In the genomic region with DNA sequence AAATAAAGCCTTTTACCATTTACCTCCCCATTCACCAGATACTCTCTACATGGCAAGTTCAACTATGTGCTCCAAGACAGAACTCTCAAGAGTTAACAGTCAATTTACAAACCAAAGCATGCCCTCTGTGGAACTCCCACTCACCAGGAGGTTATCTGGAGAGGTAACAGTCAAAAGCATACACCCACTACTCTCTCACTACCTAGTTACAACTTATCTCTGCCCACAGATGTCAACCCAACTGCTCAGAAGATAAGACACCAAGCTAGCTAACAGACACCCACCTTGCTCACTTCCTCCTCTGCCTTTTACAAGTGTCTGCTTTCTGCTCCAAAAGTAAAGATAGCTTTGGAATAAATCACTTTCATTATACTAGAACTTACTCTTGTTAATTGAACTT, we compare ENCODE assay signal across 1 cellular context.
TF ChIP-seq lines count a peak whose summit lies in the region.

No MANE protein-coding gene starts in this region.

TF ChIP-seq in K562, 482 proteins besides CTCF, POLR2A, EP300 and RAD21 (continued from another document and continues in another):
- TF ChIP-seq, protein P1, sequence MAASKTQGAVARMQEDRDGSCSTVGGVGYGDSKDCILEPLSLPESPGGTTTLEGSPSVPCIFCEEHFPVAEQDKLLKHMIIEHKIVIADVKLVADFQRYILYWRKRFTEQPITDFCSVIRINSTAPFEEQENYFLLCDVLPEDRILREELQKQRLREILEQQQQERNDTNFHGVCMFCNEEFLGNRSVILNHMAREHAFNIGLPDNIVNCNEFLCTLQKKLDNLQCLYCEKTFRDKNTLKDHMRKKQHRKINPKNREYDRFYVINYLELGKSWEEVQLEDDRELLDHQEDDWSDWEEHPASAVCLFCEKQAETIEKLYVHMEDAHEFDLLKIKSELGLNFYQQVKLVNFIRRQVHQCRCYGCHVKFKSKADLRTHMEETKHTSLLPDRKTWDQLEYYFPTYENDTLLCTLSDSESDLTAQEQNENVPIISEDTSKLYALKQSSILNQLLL (CRISPR knock-in tag; IDR thresholded peaks at IDR 0.05; ENCODE audit: borderline replicate concordance) = no peak
- no peak for TF ChIP-seq ZSCAN29 (IDR thresholded peaks at IDR 0.05)
- TF ChIP-seq DMBX1 (CRISPR knock-in tag; IDR thresholded peaks at IDR 0.05; ENCODE audit: borderline replicate concordance) = peak; percentile 97
- TF ChIP-seq TCFL5 (CRISPR knock-in tag; conservative IDR thresholded peaks at IDR 0.05) = no peak
- TF ChIP-seq ZNF76 (CRISPR knock-in tag; IDR thresholded peaks at IDR 0.05; ENCODE audit: borderline replicate concordance) = peak; percentile 84; the same call in 1 of the 2 replicates
- TF ChIP-seq, protein P2, sequence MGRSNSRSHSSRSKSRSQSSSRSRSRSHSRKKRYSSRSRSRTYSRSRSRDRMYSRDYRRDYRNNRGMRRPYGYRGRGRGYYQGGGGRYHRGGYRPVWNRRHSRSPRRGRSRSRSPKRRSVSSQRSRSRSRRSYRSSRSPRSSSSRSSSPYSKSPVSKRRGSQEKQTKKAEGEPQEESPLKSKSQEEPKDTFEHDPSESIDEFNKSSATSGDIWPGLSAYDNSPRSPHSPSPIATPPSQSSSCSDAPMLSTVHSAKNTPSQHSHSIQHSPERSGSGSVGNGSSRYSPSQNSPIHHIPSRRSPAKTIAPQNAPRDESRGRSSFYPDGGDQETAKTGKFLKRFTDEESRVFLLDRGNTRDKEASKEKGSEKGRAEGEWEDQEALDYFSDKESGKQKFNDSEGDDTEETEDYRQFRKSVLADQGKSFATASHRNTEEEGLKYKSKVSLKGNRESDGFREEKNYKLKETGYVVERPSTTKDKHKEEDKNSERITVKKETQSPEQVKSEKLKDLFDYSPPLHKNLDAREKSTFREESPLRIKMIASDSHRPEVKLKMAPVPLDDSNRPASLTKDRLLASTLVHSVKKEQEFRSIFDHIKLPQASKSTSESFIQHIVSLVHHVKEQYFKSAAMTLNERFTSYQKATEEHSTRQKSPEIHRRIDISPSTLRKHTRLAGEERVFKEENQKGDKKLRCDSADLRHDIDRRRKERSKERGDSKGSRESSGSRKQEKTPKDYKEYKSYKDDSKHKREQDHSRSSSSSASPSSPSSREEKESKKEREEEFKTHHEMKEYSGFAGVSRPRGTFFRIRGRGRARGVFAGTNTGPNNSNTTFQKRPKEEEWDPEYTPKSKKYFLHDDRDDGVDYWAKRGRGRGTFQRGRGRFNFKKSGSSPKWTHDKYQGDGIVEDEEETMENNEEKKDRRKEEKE (IDR thresholded peaks at IDR 0.05; ENCODE audit: borderline replicate concordance in 1 of 2, control insufficient read depth in 1 of 2, low read depth in 2 of 2, low read length in 1 of 2) = 0 out of 4 replicates have a peak, but pooled peaks of 1 of the 2 experiments have one; percentile 76
- TF ChIP-seq, protein P3, sequence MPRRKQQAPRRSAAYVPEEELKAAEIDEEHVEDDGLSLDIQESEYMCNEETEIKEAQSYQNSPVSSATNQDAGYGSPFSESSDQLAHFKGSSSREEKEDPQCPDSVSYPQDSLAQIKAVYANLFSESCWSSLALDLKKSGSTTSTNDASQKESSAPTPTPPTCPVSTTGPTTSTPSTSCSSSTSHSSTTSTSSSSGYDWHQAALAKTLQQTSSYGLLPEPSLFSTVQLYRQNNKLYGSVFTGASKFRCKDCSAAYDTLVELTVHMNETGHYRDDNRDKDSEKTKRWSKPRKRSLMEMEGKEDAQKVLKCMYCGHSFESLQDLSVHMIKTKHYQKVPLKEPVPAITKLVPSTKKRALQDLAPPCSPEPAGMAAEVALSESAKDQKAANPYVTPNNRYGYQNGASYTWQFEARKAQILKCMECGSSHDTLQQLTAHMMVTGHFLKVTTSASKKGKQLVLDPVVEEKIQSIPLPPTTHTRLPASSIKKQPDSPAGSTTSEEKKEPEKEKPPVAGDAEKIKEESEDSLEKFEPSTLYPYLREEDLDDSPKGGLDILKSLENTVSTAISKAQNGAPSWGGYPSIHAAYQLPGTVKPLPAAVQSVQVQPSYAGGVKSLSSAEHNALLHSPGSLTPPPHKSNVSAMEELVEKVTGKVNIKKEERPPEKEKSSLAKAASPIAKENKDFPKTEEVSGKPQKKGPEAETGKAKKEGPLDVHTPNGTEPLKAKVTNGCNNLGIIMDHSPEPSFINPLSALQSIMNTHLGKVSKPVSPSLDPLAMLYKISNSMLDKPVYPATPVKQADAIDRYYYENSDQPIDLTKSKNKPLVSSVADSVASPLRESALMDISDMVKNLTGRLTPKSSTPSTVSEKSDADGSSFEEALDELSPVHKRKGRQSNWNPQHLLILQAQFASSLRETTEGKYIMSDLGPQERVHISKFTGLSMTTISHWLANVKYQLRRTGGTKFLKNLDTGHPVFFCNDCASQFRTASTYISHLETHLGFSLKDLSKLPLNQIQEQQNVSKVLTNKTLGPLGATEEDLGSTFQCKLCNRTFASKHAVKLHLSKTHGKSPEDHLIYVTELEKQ (CRISPR knock-in tag; IDR thresholded peaks at IDR 0.05) = 0 out of 2 replicates have a peak, but pooled peaks have one; percentile 38
- no peak for TF ChIP-seq NR1H2 (CRISPR knock-in tag; IDR thresholded peaks at IDR 0.05)
- peak; percentile 81; the same call in 1 of the 2 replicates for TF ChIP-seq CBX5 (IDR thresholded peaks at IDR 0.05; ENCODE audit: borderline replicate concordance, low read depth)
- TF ChIP-seq ZNF766 (CRISPR knock-in tag; conservative IDR thresholded peaks at IDR 0.05) = peak; percentile 97
- peak; percentile 88; the same call in 1 of the 2 replicates for TF ChIP-seq ILF3 (IDR thresholded peaks at IDR 0.05; ENCODE audit: borderline replicate concordance)
- TF ChIP-seq ZNF551 (CRISPR knock-in tag; IDR thresholded peaks at IDR 0.05) = no peak
- no peak for TF ChIP-seq ZNF133 (CRISPR knock-in tag; IDR thresholded peaks at IDR 0.05)
- TF ChIP-seq MYC (IDR thresholded peaks at IDR 0.05; ENCODE audit: low read depth, low read length) = peak; percentile 82
- TF ChIP-seq MYC (CRISPR knock-in tag; IDR thresholded peaks at IDR 0.05; ENCODE audit: borderline replicate concordance, low read depth) = no peak
- peak; percentile 37; the same call in 1 of the 2 replicates for TF ChIP-seq ZZZ3 (IDR thresholded peaks at IDR 0.05)
- TF ChIP-seq GATA2 (CRISPR knock-in tag; IDR thresholded peaks at IDR 0.05) = peak; percentile 100
- peak; percentile 63 for TF ChIP-seq ZNF239 (CRISPR knock-in tag; IDR thresholded peaks at IDR 0.05)
- TF ChIP-seq DDX20 (tag; IDR thresholded peaks at IDR 0.05; ENCODE audit: low read depth) = peak; percentile 76
- peak; percentile 100 for TF ChIP-seq SMARCE1 (IDR thresholded peaks at IDR 0.05)
- TF ChIP-seq NCOA6 (IDR thresholded peaks at IDR 0.05) = peak; percentile 60
- TF ChIP-seq TEAD4 (IDR thresholded peaks at IDR 0.05; ENCODE audit: low read length) = peak; percentile 100
- TF ChIP-seq TEAD4 (CRISPR knock-in tag; IDR thresholded peaks at IDR 0.05; ENCODE audit: borderline replicate concordance) = no peak
- TF ChIP-seq HLTF (IDR thresholded peaks at IDR 0.05) = peak; percentile 96
- TF ChIP-seq LEF1 (IDR thresholded peaks at IDR 0.05) = peak; percentile 99
- TF ChIP-seq EHMT2 (IDR thresholded peaks at IDR 0.05) = peak; percentile 93
- TF ChIP-seq, protein P4, sequence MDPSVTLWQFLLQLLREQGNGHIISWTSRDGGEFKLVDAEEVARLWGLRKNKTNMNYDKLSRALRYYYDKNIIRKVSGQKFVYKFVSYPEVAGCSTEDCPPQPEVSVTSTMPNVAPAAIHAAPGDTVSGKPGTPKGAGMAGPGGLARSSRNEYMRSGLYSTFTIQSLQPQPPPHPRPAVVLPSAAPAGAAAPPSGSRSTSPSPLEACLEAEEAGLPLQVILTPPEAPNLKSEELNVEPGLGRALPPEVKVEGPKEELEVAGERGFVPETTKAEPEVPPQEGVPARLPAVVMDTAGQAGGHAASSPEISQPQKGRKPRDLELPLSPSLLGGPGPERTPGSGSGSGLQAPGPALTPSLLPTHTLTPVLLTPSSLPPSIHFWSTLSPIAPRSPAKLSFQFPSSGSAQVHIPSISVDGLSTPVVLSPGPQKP (CRISPR knock-in tag; IDR thresholded peaks at IDR 0.05) = no peak
- peak; percentile 75 for TF ChIP-seq ZFP36 (IDR thresholded peaks at IDR 0.05; ENCODE audit: low read depth, low read length, partially characterized antibody)
- TF ChIP-seq CC2D1A (IDR thresholded peaks at IDR 0.05) = peak; percentile 99
- TF ChIP-seq, protein P5, sequence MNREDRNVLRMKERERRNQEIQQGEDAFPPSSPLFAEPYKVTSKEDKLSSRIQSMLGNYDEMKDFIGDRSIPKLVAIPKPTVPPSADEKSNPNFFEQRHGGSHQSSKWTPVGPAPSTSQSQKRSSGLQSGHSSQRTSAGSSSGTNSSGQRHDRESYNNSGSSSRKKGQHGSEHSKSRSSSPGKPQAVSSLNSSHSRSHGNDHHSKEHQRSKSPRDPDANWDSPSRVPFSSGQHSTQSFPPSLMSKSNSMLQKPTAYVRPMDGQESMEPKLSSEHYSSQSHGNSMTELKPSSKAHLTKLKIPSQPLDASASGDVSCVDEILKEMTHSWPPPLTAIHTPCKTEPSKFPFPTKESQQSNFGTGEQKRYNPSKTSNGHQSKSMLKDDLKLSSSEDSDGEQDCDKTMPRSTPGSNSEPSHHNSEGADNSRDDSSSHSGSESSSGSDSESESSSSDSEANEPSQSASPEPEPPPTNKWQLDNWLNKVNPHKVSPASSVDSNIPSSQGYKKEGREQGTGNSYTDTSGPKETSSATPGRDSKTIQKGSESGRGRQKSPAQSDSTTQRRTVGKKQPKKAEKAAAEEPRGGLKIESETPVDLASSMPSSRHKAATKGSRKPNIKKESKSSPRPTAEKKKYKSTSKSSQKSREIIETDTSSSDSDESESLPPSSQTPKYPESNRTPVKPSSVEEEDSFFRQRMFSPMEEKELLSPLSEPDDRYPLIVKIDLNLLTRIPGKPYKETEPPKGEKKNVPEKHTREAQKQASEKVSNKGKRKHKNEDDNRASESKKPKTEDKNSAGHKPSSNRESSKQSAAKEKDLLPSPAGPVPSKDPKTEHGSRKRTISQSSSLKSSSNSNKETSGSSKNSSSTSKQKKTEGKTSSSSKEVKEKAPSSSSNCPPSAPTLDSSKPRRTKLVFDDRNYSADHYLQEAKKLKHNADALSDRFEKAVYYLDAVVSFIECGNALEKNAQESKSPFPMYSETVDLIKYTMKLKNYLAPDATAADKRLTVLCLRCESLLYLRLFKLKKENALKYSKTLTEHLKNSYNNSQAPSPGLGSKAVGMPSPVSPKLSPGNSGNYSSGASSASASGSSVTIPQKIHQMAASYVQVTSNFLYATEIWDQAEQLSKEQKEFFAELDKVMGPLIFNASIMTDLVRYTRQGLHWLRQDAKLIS (CRISPR knock-in tag; IDR thresholded peaks at IDR 0.05) = no peak
- TF ChIP-seq, protein P6, sequence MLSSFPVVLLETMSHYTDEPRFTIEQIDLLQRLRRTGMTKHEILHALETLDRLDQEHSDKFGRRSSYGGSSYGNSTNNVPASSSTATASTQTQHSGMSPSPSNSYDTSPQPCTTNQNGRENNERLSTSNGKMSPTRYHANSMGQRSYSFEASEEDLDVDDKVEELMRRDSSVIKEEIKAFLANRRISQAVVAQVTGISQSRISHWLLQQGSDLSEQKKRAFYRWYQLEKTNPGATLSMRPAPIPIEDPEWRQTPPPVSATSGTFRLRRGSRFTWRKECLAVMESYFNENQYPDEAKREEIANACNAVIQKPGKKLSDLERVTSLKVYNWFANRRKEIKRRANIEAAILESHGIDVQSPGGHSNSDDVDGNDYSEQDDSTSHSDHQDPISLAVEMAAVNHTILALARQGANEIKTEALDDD (IDR thresholded peaks at IDR 0.05) = peak; percentile 100
- TF ChIP-seq NCOR1 (IDR thresholded peaks at IDR 0.05) = peak; percentile 100
- TF ChIP-seq KDM1A (IDR thresholded peaks at IDR 0.05) = peak; percentile 100
- 0 out of 2 replicates have a peak, but pooled peaks have one; percentile 27 for TF ChIP-seq FOXJ2 (tag; IDR thresholded peaks at IDR 0.05)
- peak in 1 of 2 experiments; percentile 79; a peak in 2 of 4 replicates for TF ChIP-seq FOXA3 (CRISPR knock-in tag; conservative IDR thresholded peaks at IDR 0.05 in 1 of 2, IDR thresholded peaks at IDR 0.05 in 1 of 2)
- peak; percentile 99 to 100 for TF ChIP-seq HDAC1 (IDR thresholded peaks at IDR 0.05)
- TF ChIP-seq SMAD1 (IDR thresholded peaks at IDR 0.05; ENCODE audit: low read depth, low read length, partially characterized antibody) = peak; percentile 82
- TF ChIP-seq TAF1 (IDR thresholded peaks at IDR 0.05; ENCODE audit: control insufficient read depth, extremely low read depth, insufficient read depth, low read length, severe bottlenecking) = peak; percentile 32
- peak; percentile 96 for TF ChIP-seq ELF4 (CRISPR knock-in tag; IDR thresholded peaks at IDR 0.05)
- peak; percentile 90 to 93 for TF ChIP-seq NCOA2 (IDR thresholded peaks at IDR 0.05; ENCODE audit: partially characterized antibody in 2 of 2)
- TF ChIP-seq ADNP (tag; IDR thresholded peaks at IDR 0.05) = peak; percentile 87
- peak; percentile 57; the same call in 1 of the 2 replicates for TF ChIP-seq FOXP1 (CRISPR knock-in tag; IDR thresholded peaks at IDR 0.05)
- no peak for TF ChIP-seq ZNF780A (CRISPR knock-in tag; IDR thresholded peaks at IDR 0.05)
- no peak for TF ChIP-seq CHD2 (IDR thresholded peaks at IDR 0.05; ENCODE audit: low read depth, low read length)
- TF ChIP-seq LCOR (CRISPR knock-in tag; IDR thresholded peaks at IDR 0.05) = peak; percentile 85
- peak; percentile 99 for TF ChIP-seq CCNT2 (IDR thresholded peaks at IDR 0.05; ENCODE audit: borderline replicate concordance, extremely low read depth, insufficient read length, low read depth, low read length)
- TF ChIP-seq, protein P7, sequence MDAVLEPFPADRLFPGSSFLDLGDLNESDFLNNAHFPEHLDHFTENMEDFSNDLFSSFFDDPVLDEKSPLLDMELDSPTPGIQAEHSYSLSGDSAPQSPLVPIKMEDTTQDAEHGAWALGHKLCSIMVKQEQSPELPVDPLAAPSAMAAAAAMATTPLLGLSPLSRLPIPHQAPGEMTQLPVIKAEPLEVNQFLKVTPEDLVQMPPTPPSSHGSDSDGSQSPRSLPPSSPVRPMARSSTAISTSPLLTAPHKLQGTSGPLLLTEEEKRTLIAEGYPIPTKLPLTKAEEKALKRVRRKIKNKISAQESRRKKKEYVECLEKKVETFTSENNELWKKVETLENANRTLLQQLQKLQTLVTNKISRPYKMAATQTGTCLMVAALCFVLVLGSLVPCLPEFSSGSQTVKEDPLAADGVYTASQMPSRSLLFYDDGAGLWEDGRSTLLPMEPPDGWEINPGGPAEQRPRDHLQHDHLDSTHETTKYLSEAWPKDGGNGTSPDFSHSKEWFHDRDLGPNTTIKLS (IDR thresholded peaks at IDR 0.05; ENCODE audit: borderline replicate concordance, low read depth) = no peak
- TF ChIP-seq SMAD3 (CRISPR knock-in tag; conservative IDR thresholded peaks at IDR 0.05) = peak; percentile 93
- 0 out of 2 replicates have a peak, but pooled peaks have one; percentile 63 for TF ChIP-seq ZNF444 (CRISPR knock-in tag; IDR thresholded peaks at IDR 0.05)
- TF ChIP-seq ZNF23 (CRISPR knock-in tag; IDR thresholded peaks at IDR 0.05) = no peak
- peak; percentile 100 for TF ChIP-seq CBFA2T2 (conservative IDR thresholded peaks at IDR 0.05)
- TF ChIP-seq HNRNPLL (IDR thresholded peaks at IDR 0.05; ENCODE audit: low read depth, low read length, poor library complexity, severe bottlenecking) = no peak
- TF ChIP-seq RNF2 (IDR thresholded peaks at IDR 0.05) = peak; percentile 99
